7 cellular contexts compared by ENCODE assay signal in genomic region chr18:45478889-45479288, GRCh38.
"Had no signal": no experiment of that assay in that cellular context is flagged by ENCODE, and none has a peak within 500 bp of the region (broad histone marks: within the 10 kb centered on the region; RNA-seq: fewer than 3 reads in every experiment).

No MANE protein-coding gene starts in this region.

- DNase-seq: H9, HCEC 1CT, KBM-7 had no signal

- H3K4me3 ChIP-seq: GM23338 had no signal

- FAIRE-seq: H1, H54, HTR-8/SVneo had no signal

- ATAC-seq: GM23338 had no signal
